In the genomic region with DNA sequence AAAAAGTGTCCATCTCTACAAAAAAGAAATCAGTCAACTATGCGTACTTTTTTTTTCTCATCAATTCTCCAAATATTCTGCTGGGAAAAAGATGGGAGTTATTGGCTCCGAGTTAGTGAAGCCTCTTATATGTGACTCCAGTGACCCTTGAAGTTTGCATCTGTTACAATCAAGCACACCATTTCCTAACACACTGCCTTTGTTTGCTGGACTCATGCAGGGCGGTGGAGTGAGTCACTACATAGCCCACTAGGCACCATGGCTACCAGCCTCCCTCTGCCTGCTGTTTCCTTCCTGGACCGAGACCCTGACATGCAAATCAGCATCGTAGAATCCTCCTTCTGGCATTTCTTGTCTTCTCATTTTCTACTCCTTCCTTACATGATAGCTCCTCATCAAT, we compare ENCODE assay signal across 11 cellular contexts.
DNase-seq lines count a peak whose midpoint lies in the region; ATAC-seq, FAIRE-seq and TF ChIP-seq lines count a peak whose summit lies in the region.
"Had no signal": no experiment of that assay in that cellular context is flagged by ENCODE, and none has a peak within 500 bp of the region (broad histone marks: within the 10 kb centered on the region; RNA-seq: fewer than 3 reads in every experiment).

No MANE protein-coding gene starts in this region.

- H3K27me3 Mint-ChIP-seq in neural crest cell (ENCODE audit: low read depth) = no peaks in the 10 kb centered on the region

- H3K36me3 ChIP-seq in H1 (ENCODE audit: control insufficient read depth in 2 of 4, insufficient read depth in 4 of 4, low read length in 3 of 4) = peaks cover 0 to 2% (median 0%) of the 10 kb centered on the region in 4 experiments; a peak in 1 of 8 replicates
- H3K36me3 ChIP-seq: tibial nerve had no signal

- H2BK20ac ChIP-seq in H1 (ENCODE audit: low read length) = no peak overlapping the region

- TF ChIP-seq EP300 in H1 (IDR thresholded peaks at IDR 0.05; ENCODE audit: borderline replicate concordance in 1 of 2, low read depth in 2 of 2, low read length in 2 of 2) = no peak

- TF ChIP-seq POLR2A in H1 (IDR thresholded peaks at IDR 0.05; ENCODE audit: control extremely low read depth in 1 of 2, low read depth in 2 of 2, low read length in 2 of 2) = no peak

- H4K20me1 ChIP-seq in H1 (replicated peaks in 1 of 2; ENCODE audit: control insufficient read depth in 1 of 2, insufficient read depth in 2 of 2, low read length in 2 of 2) = no peaks in the 10 kb centered on the region

- H2BK15ac ChIP-seq in H1 (ENCODE audit: low read length) = no peak overlapping the region

- no peak overlapping the region for H3K27ac ChIP-seq in H1 (ENCODE audit: low read depth, low read length)

- peak; percentile 80 for FAIRE-seq in H1 (lab: Jason Lieb, UNC)

- H3K27ac Mint-ChIP-seq in neural crest cell (ENCODE audit: unreplicated experiment) = peak overlapping the region; percentile 95

- DNase-seq in DMS 273 treated with DMSO at 0.1 percent for 48 hours (lab: John Stamatoyannopoulos, UW) = peak; percentile 59
- peak; percentile 72 for DNase-seq in NCI-H226
- DNase-seq in H1 (ENCODE audit: low read depth in 1 of 2, low spot score in 2 of 2) = peak in 1 of 2 experiments; percentile 51
- peak; percentile 57 for DNase-seq in neural crest cell (ENCODE audit: low read depth, low spot score)
- DNase-seq in activated CD4-positive, CD25-positive, alpha-beta regulatory T cell treated with anti-CD3 and anti-CD28 coated beads, Interleukin-2, amount 50 U/mL, for 72 hours = no peak
- DNase-seq: activated T-cell treated with anti-CD3 and anti-CD28 coated beads for 4 hours, GDM1 had no signal

- CTCF ChIA-PET in H1 (lab: Charles Lee; ENCODE audit: partially characterized antibody) = interaction anchor here (0.7 to 1.5 kb wide), 4 partner anchors 8 to 712 kb away, joined by 3 to 8 read pairs (median 3); no protein-coding TSS in a partner anchor

- no peak overlapping the region for H4K91ac ChIP-seq in H1 (replicated peaks; ENCODE audit: insufficient read length, low read length)

- TF ChIP-seq RAD21 in H1 (IDR thresholded peaks at IDR 0.05 in 1 of 2, conservative IDR thresholded peaks at IDR 0.05 in 1 of 2; ENCODE audit: low read depth in 2 of 2, low read length in 2 of 2) = no peak

- 56% methylated on average over 5 of the region's 5 CpGs; no CpG with 5 or more reads in 1 of the 2 experiments for WGBS in H1 (ENCODE audit: extremely low coverage in 1 of 2, insufficient coverage in 1 of 2, insufficient read length in 1 of 2, insufficient replicate concordance in 2 of 2, low coverage in 1 of 2, low lambda C conversion rate in 2 of 2, missing lambda C conversion rate in 1 of 2), 2 experiments

- H2BK5ac ChIP-seq in H1 (ENCODE audit: low read depth, low read length) = no peak overlapping the region

- no peaks in the 10 kb centered on the region for H3K79me2 ChIP-seq in H1 (ENCODE audit: control insufficient read depth in 1 of 2, insufficient read depth in 2 of 2, low read length in 2 of 2)

- H3K9me3 ChIP-seq in H1 (ENCODE audit: insufficient read depth in 2 of 2, low read depth in 1 of 2, low read length in 1 of 2) = peaks cover 12 to 20% of the 10 kb centered on the region in 2 experiments

- POLR2A ChIA-PET in H1 (lab: Charles Lee; ENCODE audit: partially characterized antibody) = interaction anchor here (1.0 kb wide), 1 partner anchor 12 kb away, joined by 3 read pairs; no protein-coding TSS in a partner anchor

- H3K4me1 Mint-ChIP-seq in neural crest cell = peaks cover 48% of the 10 kb centered on the region

- H3K4me1 ChIP-seq in H1 (replicated peaks in 1 of 4; ENCODE audit: control insufficient read depth in 3 of 4, insufficient read depth in 4 of 4, low read length in 3 of 4) = peaks cover 0 to 10% (median 6%) of the 10 kb centered on the region in 4 experiments
- H3K4me1 ChIP-seq: tibial nerve had no signal

- H3K56ac ChIP-seq in H1 (replicated peaks; ENCODE audit: insufficient read length, low read depth, low read length) = no peak overlapping the region

- H3K4ac ChIP-seq in H1 (replicated peaks; ENCODE audit: insufficient read length, low read depth, low read length) = no peak overlapping the region

- H4K8ac ChIP-seq in H1 (ENCODE audit: extremely low read depth, insufficient read depth, low read length) = no peak overlapping the region

- ATAC-seq in HG02973 (IDR thresholded peaks at IDR 0.05; ENCODE audit: unreplicated experiment) (no peak), HG03342 (IDR thresholded peaks at IDR 0.05; ENCODE audit: unreplicated experiment) (no peak), GM19467 (IDR thresholded peaks at IDR 0.05; ENCODE audit: unreplicated experiment) (no peak)

- no peak overlapping the region for H2BK12ac ChIP-seq in H1 (ENCODE audit: low read depth, low read length)

- H3K14ac ChIP-seq in H1 (ENCODE audit: insufficient read length) = no peak overlapping the region

- TF ChIP-seq CTCF in H1 (IDR thresholded peaks at IDR 0.05; ENCODE audit: control extremely low read depth in 1 of 3, insufficient read depth in 1 of 3, low read depth in 1 of 3, low read length in 3 of 3) (no peak), neural crest cell (conservative IDR thresholded peaks at IDR 0.05) (no peak)

- no peak overlapping the region for H3K9ac ChIP-seq in H1 (replicated peaks in 1 of 4; ENCODE audit: extremely low read depth in 1 of 4, low read depth in 3 of 4, low read length in 3 of 4)

- H2AFZ ChIP-seq in H1 (ENCODE audit: low read length) = peak overlapping the region; percentile 22; the same call in 1 of the 2 replicates

- peak overlapping the region in 1 of 4 experiments; percentile 11; a peak in 1 of 8 replicates for H3K4me3 ChIP-seq in H1 (ENCODE audit: extremely low read depth in 1 of 4, insufficient read depth in 2 of 4, low read depth in 3 of 4, low read length in 4 of 4)
- H3K4me3 ChIP-seq: tibial nerve had no signal

- no peak overlapping the region for H2AK5ac ChIP-seq in H1 (ENCODE audit: low read depth, low read length)

- no peak overlapping the region for H4K5ac ChIP-seq in H1 (ENCODE audit: insufficient read length, low read depth, low read length)

- no peak overlapping the region for H3K18ac ChIP-seq in H1 (ENCODE audit: extremely low read depth, low read length)

- H3K4me3 Mint-ChIP-seq in neural crest cell = peak overlapping the region; percentile 12

- H3K9me3 Mint-ChIP-seq in neural crest cell = peaks cover 2% of the 10 kb centered on the region

- no peaks in the 10 kb centered on the region for H3K27me3 ChIP-seq in H1 (replicated peaks in 1 of 4; ENCODE audit: control insufficient read depth in 3 of 4, extremely low read depth in 1 of 4, insufficient read depth in 3 of 4, low read length in 3 of 4)
- H3K27me3 ChIP-seq: tibial nerve had no signal

- no peaks in the 10 kb centered on the region for H3K23me2 ChIP-seq in H1 (ENCODE audit: low read depth, low read length)

- H2BK120ac ChIP-seq in H1 (replicated peaks; ENCODE audit: low read depth, low read length) = no peak overlapping the region

- H3K4me2 ChIP-seq in H1 (ENCODE audit: insufficient read depth in 1 of 2, low read depth in 2 of 2, low read length in 2 of 2) = peak overlapping the region; percentile 8 to 11; a peak in 1 of 4 replicates

- H3K23ac ChIP-seq in H1 (ENCODE audit: insufficient read length) = no peak overlapping the region

- no peaks in the 10 kb centered on the region for H3K79me1 ChIP-seq in H1 (ENCODE audit: low read depth, low read length)

- peaks cover 2% of the 10 kb centered on the region for H3K36me3 Mint-ChIP-seq in neural crest cell (ENCODE audit: low read depth)

TF ChIP-seq in H1, 55 proteins besides CTCF, POLR2A, EP300 and RAD21 (continues in another document):
- TF ChIP-seq RNF2 (IDR thresholded peaks at IDR 0.05; ENCODE audit: borderline replicate concordance, low read depth, low read length, missing control alignments, poor library complexity, severe bottlenecking) (no peak), CEBPB (IDR thresholded peaks at IDR 0.05; ENCODE audit: low read depth, low read length) (0 out of 2 replicates have a peak, but pooled peaks have one; percentile 4), BACH1 (IDR thresholded peaks at IDR 0.05; ENCODE audit: low read length) (no peak), KDM1A (IDR thresholded peaks at IDR 0.05; ENCODE audit: borderline replicate concordance, low read length) (no peak), ASH2L (IDR thresholded peaks at IDR 0.05; ENCODE audit: low read length) (no peak), EZH2 (IDR thresholded peaks at IDR 0.05; ENCODE audit: low read depth, low read length, severe bottlenecking) (no peak), GTF2F1 (IDR thresholded peaks at IDR 0.05; ENCODE audit: borderline replicate concordance, low read depth, low read length) (no peak), MAFK (IDR thresholded peaks at IDR 0.05; ENCODE audit: low read depth, low read length) (no peak), CTBP2 (IDR thresholded peaks at IDR 0.05; ENCODE audit: borderline replicate concordance, insufficient read depth, insufficient read length, low read length) (no peak), SIX5 (IDR thresholded peaks at IDR 0.05; ENCODE audit: low read depth, low read length) (no peak), ZNF274 (IDR thresholded peaks at IDR 0.05; ENCODE audit: borderline replicate concordance, extremely low read depth, low read length) (no peak), CHD2 (IDR thresholded peaks at IDR 0.05; ENCODE audit: low read length) (no peak), RXRA (IDR thresholded peaks at IDR 0.05; ENCODE audit: insufficient read depth, low read depth, low read length) (no peak), FOSL1 (IDR thresholded peaks at IDR 0.05; ENCODE audit: insufficient read depth, low read depth, low read length) (no peak), JUND (IDR thresholded peaks at IDR 0.05; ENCODE audit: low read length) (peak; percentile 93), KDM4A (IDR thresholded peaks at IDR 0.05; ENCODE audit: low read depth, low read length, severe bottlenecking) (no peak)
- TF ChIP-seq, protein P1, sequence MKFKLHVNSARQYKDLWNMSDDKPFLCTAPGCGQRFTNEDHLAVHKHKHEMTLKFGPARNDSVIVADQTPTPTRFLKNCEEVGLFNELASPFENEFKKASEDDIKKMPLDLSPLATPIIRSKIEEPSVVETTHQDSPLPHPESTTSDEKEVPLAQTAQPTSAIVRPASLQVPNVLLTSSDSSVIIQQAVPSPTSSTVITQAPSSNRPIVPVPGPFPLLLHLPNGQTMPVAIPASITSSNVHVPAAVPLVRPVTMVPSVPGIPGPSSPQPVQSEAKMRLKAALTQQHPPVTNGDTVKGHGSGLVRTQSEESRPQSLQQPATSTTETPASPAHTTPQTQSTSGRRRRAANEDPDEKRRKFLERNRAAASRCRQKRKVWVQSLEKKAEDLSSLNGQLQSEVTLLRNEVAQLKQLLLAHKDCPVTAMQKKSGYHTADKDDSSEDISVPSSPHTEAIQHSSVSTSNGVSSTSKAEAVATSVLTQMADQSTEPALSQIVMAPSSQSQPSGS (IDR thresholded peaks at IDR 0.05; ENCODE audit: low read length) = no peak
- TF ChIP-seq, protein P2, sequence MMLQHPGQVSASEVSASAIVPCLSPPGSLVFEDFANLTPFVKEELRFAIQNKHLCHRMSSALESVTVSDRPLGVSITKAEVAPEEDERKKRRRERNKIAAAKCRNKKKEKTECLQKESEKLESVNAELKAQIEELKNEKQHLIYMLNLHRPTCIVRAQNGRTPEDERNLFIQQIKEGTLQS (IDR thresholded peaks at IDR 0.05; ENCODE audit: insufficient read depth, low read depth, low read length) = no peak
